Comparison of ENCODE assay signal across 11 cellular contexts in the genomic region with DNA sequence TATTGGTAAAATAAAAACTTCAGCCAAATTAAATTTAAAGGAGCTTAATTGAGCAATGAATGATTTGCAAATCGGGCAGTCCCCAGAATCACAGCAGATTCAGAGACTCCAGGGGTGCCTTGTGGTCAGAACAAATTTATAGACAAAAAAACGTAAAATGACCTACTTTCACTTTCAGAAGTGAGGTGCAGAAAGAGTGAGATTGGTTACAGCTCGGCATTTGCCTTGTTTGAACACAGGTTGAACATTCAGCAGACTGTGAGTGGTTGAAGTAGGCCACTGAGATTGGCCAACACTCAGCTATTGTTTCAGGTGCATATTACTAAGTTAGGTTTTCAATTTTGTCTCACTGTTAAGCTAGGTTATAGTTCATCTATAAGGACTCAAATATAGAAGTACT.
A peak's percentile ranks its signal among the peaks of the same experiment; 100 is the strongest.
DNase-seq lines count a peak whose midpoint lies in the region; ATAC-seq and TF ChIP-seq lines count a peak whose summit lies in the region.
"Had no signal": no experiment of that assay in that cellular context is flagged by ENCODE, and none has a peak within 500 bp of the region (broad histone marks: within the 10 kb centered on the region; RNA-seq: fewer than 3 reads in every experiment).

No MANE protein-coding gene starts in this region.

- no peak overlapping the region for H2AFZ ChIP-seq in SK-N-SH (ENCODE audit: low read depth)

- H3K4me3 ChIP-seq in SK-N-SH (ENCODE audit: low read depth in 2 of 2, low read length in 1 of 2) (peak overlapping the region in 1 of 2 experiments; percentile 8; a peak in 1 of 4 replicates), brain microvascular endothelial cell (ENCODE audit: low read depth, low read length) (no peak overlapping the region), liver (ENCODE audit: low read depth in 1 of 3, low read length in 3 of 3) (peak overlapping the region; percentile 8 to 55 (median 53)), upper lobe of left lung (peak overlapping the region in 3 of 4 donors; percentile 18 to 38 (median 29))

- TF ChIP-seq EP300 in SK-N-SH (IDR thresholded peaks at IDR 0.05; ENCODE audit: borderline replicate concordance in 1 of 2, low read depth in 1 of 2, low read length in 1 of 2): no peak
- TF ChIP-seq EP300 in upper lobe of left lung (IDR thresholded peaks at IDR 0.05): no peak

- no peak for DNase-seq in SK-N-SH
- DNase-seq in brain microvascular endothelial cell: peak; percentile 14
- peak in 1 of 2 donors; percentile 57 for DNase-seq in upper lobe of left lung
- DNase-seq in NCI-H146 (lab: John Stamatoyannopoulos, UW): no peak
- DNase-seq in cerebellum (ENCODE audit: low spot score): no peak
- DNase-seq: 8988T; activated T-cell treated with anti-CD3 and anti-CD28 coated beads, Interleukin-2, amount 50 U/mL, for 24 hours; NCI-H2081 treated with DMSO at 0.1 percent for 48 hours had no signal

- CTCF ChIA-PET in SK-N-SH (lab: Yijun Ruan, JAX): interaction anchor here (1.3 kb wide), 1 partner anchor 15 kb away, joined by 3 read pairs; no protein-coding TSS in a partner anchor

- peaks cover 13% of the 10 kb centered on the region for H3F3A ChIP-seq in SK-N-SH (replicated peaks; ENCODE audit: insufficient read depth)

- H3K36me3 ChIP-seq in SK-N-SH (replicated peaks in 1 of 2; ENCODE audit: control insufficient read depth in 1 of 2, insufficient read depth in 2 of 2, low read length in 1 of 2) (no peaks in the 10 kb centered on the region), brain microvascular endothelial cell (replicated peaks) (no peaks in the 10 kb centered on the region), liver (ENCODE audit: control insufficient read depth in 4 of 4, insufficient read depth in 3 of 4, low read depth in 1 of 4, low read length in 3 of 4) (no peaks in the 10 kb centered on the region), upper lobe of left lung (no peaks in the 10 kb centered on the region)

- ATAC-seq in SK-N-SH treated with all-trans-retinoic acid at 6 μM for 48 hours (no peak), upper lobe of left lung (ENCODE audit: low FRiP score in 2 of 2) (peak in 1 of 2 donors; percentile 37), HG02852 (IDR thresholded peaks at IDR 0.05; ENCODE audit: unreplicated experiment) (no peak)

- TF ChIP-seq POLR2A in upper lobe of left lung (IDR thresholded peaks at IDR 0.05): no peak

- no peaks in the 10 kb centered on the region for H3K9me2 ChIP-seq in SK-N-SH

- peak overlapping the region; percentile 20; the same call in 1 of the 2 replicates for H3K4me2 ChIP-seq in SK-N-SH

- H3K27ac ChIP-seq in SK-N-SH (ENCODE audit: low read depth in 2 of 2, low read length in 1 of 2) (peak overlapping the region in 1 of 2 experiments; percentile 39; a peak in 1 of 4 replicates), brain microvascular endothelial cell (peak overlapping the region; percentile 36), liver (ENCODE audit: low read depth in 1 of 2, low read length in 2 of 2) (peak overlapping the region; percentile 46 to 74), upper lobe of left lung (peak overlapping the region in 2 of 4 donors; percentile 30 to 34)

- in situ Hi-C loops in brain microvascular endothelial cell (cut with HindIII; ENCODE audit: low pct_ligation_motif_present, low sequenced_read_pairs): no loop called here

- H3K27me3 ChIP-seq in SK-N-SH (ENCODE audit: insufficient read depth): no peaks in the 10 kb centered on the region
- no peaks in the 10 kb centered on the region for H3K27me3 ChIP-seq in brain microvascular endothelial cell (replicated peaks)
- H3K27me3 ChIP-seq in liver (ENCODE audit: control insufficient read depth in 4 of 4, insufficient read depth in 4 of 4, low read length in 3 of 4): no peaks in the 10 kb centered on the region
- no peaks in the 10 kb centered on the region for H3K27me3 ChIP-seq in upper lobe of left lung

- H3K4me1 ChIP-seq in SK-N-SH (ENCODE audit: control insufficient read depth in 1 of 2, insufficient read depth in 2 of 2, low read depth in 1 of 2, low read length in 1 of 2) (peaks cover 6 to 7% of the 10 kb centered on the region in 2 experiments), liver (ENCODE audit: control insufficient read depth in 4 of 4, insufficient read depth in 4 of 4, low read length in 3 of 4) (peaks cover 0 to 13% (median 5%) of the 10 kb centered on the region in 4 donors), upper lobe of left lung (peaks cover 0 to 4% (median 2%) of the 10 kb centered on the region in 4 donors)

- TF ChIP-seq CTCF in SK-N-SH (IDR thresholded peaks at IDR 0.05) (no peak), brain microvascular endothelial cell (IDR thresholded peaks at IDR 0.05; ENCODE audit: low read depth, low read length, missing control alignments) (no peak), liver (IDR thresholded peaks at IDR 0.05; ENCODE audit: low read depth, low read length, missing input control) (no peak), upper lobe of left lung (IDR thresholded peaks at IDR 0.05) (no peak)

- TF ChIP-seq RAD21 in SK-N-SH (IDR thresholded peaks at IDR 0.05; ENCODE audit: low read length) (no peak), liver (IDR thresholded peaks at IDR 0.05) (peak; percentile 30 to 49)

- peaks cover 6% of the 10 kb centered on the region; the same call in 1 of the 2 replicates for H3K79me2 ChIP-seq in SK-N-SH (ENCODE audit: insufficient read depth)

- no peaks in the 10 kb centered on the region for H4K20me1 ChIP-seq in SK-N-SH (ENCODE audit: insufficient read depth)

- H3K9me3 ChIP-seq in SK-N-SH (peaks cover 4% of the 10 kb centered on the region; the same call in 1 of the 2 replicates), liver (ENCODE audit: control insufficient read depth in 4 of 4, low read length in 3 of 4) (no peaks in the 10 kb centered on the region), upper lobe of left lung (peaks cover 0 to 3% (median 0%) of the 10 kb centered on the region in 4 donors)

- no peak overlapping the region for H3K9ac ChIP-seq in SK-N-SH
- peak overlapping the region; percentile 20 to 88 for H3K9ac ChIP-seq in liver (ENCODE audit: low read depth in 1 of 2, low read length in 2 of 2)

- WGBS in SK-N-SH (ENCODE audit: low lambda C conversion rate): 65% methylated on average over 3 of the region's 3 CpGs
- WGBS in liver: 12% methylated on average over 3 of the region's 3 CpGs
- WGBS in upper lobe of left lung, 2 donors: 24 to 44% methylated on average over 3 of the region's 3 CpGs

- POLR2A ChIA-PET in SK-N-SH (lab: Yijun Ruan, JAX): no interaction called here

TF ChIP-seq in SK-N-SH, 30 proteins besides CTCF, POLR2A, EP300 and RAD21:
- no peak for TF ChIP-seq MXI1 (IDR thresholded peaks at IDR 0.05; ENCODE audit: low read depth, low read length)
- TF ChIP-seq, protein P1, sequence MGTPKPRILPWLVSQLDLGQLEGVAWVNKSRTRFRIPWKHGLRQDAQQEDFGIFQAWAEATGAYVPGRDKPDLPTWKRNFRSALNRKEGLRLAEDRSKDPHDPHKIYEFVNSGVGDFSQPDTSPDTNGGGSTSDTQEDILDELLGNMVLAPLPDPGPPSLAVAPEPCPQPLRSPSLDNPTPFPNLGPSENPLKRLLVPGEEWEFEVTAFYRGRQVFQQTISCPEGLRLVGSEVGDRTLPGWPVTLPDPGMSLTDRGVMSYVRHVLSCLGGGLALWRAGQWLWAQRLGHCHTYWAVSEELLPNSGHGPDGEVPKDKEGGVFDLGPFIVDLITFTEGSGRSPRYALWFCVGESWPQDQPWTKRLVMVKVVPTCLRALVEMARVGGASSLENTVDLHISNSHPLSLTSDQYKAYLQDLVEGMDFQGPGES (IDR thresholded peaks at IDR 0.05; ENCODE audit: low read depth, low read length): no peak
- no peak for TF ChIP-seq JUND (IDR thresholded peaks at IDR 0.05)
- no peak for TF ChIP-seq MEF2A (IDR thresholded peaks at IDR 0.05; ENCODE audit: borderline replicate concordance, low read depth)
- TF ChIP-seq RXRA (IDR thresholded peaks at IDR 0.05; ENCODE audit: borderline replicate concordance, low read depth): no peak
- no peak for TF ChIP-seq RFX5 (IDR thresholded peaks at IDR 0.05; ENCODE audit: low read length)
- no peak for TF ChIP-seq GATA2 (CRISPR knock-in tag; IDR thresholded peaks at IDR 0.05)

TF ChIP-seq in SK-N-SH treated with all-trans-retinoic acid at 6 μM for 48 hours, 23 proteins besides CTCF, POLR2A, EP300 and RAD21 (continues in another document):
- TF ChIP-seq RARB (CRISPR knock-in tag; IDR thresholded peaks at IDR 0.05) (no peak), PATZ1 (CRISPR knock-in tag; IDR thresholded peaks at IDR 0.05; ENCODE audit: borderline replicate concordance) (no peak), PPARA (CRISPR knock-in tag; IDR thresholded peaks at IDR 0.05; ENCODE audit: borderline replicate concordance) (no peak)

TF ChIP-seq in liver, 16 proteins besides CTCF, POLR2A, EP300 and RAD21 (continues in another document):
- peak; percentile 81 for TF ChIP-seq SP1 (IDR thresholded peaks at IDR 0.05)
- TF ChIP-seq ATF3 (IDR thresholded peaks at IDR 0.05): no peak
- peak; percentile 40 for TF ChIP-seq REST (IDR thresholded peaks at IDR 0.05)
- TF ChIP-seq GABPA (IDR thresholded peaks at IDR 0.05 in 1 of 2, conservative IDR thresholded peaks at IDR 0.05 in 1 of 2): no peak
- TF ChIP-seq YY1 (IDR thresholded peaks at IDR 0.05): peak; percentile 61
